In the genomic region with DNA sequence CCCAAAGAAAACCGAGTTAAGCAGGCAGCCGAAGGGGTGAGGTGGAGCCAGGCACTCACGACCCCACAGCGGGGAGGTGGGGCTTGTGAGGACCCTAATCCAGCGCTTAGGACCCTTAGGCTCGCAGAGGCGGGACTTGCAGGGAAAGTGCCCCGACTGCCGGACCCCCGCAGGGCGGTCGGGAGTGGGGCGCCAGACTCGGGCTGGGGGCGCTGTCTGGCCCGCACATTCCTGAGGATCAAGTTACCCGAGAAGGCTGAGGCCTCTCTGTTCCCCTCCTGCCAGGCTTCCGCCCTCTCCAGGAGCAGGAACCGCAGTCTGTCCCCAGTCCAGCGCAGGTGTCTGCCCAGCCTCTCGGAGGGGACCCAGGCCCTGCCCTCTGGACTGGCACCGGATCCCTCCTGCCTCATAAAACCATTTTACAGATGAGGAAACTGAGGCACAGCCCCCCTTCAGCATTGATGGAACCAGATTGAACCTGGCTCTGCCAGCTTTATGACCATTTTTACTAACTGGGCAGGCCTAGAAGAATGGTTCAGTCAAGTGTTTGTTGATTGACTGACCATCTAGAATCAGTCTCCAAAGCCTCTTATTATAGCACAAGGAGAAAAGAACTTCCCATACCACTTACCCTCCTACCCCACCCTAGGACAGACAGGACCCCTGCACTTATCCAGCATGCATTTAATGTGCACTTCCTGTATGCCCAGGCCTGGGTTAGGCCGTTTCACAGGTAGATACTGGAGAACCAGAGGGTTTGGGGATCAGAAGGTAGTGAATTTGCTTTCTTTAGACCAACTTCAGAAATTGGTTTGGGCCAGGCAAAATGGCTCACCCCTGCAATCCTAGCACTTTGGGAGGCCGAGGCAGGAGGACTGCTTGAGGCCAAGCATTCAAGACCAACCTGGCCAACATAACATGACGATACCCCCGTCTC, we compare ENCODE assay signal across 14 cellular contexts. TPM values are rescaled to one million over a fixed set of nuclear protein-coding genes. Genes with fewer than 3 reads are reported as not detected.
DNase-seq lines count a peak whose midpoint lies in the region; ATAC-seq and TF ChIP-seq lines count a peak whose summit lies in the region.
"Had no signal": no experiment of that assay in that cellular context is flagged by ENCODE, and none has a peak within 500 bp of the region (broad histone marks: within the 10 kb centered on the region; RNA-seq: fewer than 3 reads in every experiment).

No MANE protein-coding gene starts in this region.

- H3K4me1 ChIP-seq in mesendoderm (ENCODE audit: control insufficient read depth, low read depth, low read length) (peaks cover 10% of the 10 kb centered on the region), thyroid gland (peaks cover 15 to 17% of the 10 kb centered on the region in 2 donors)

- peak overlapping the region; percentile 93 for H3K27ac Mint-ChIP-seq in activated CD4-positive, alpha-beta T cell treated with anti-CD3 and anti-CD28 coated beads for 36 hours

- H3K36me3 ChIP-seq in mesendoderm (ENCODE audit: control insufficient read depth, insufficient read depth, low read length) (no peaks in the 10 kb centered on the region), thyroid gland (no peaks in the 10 kb centered on the region)
- H3K36me3 ChIP-seq: spleen had no signal

- peaks cover 66% of the 10 kb centered on the region for H3K4me1 Mint-ChIP-seq in activated CD4-positive, alpha-beta T cell treated with anti-CD3 and anti-CD28 coated beads for 36 hours

- peaks cover 12% of the 10 kb centered on the region for H3K36me3 Mint-ChIP-seq in activated CD4-positive, alpha-beta T cell treated with anti-CD3 and anti-CD28 coated beads for 36 hours (ENCODE audit: low read depth)

- H3K27ac ChIP-seq in mesendoderm (ENCODE audit: low read depth, low read length) (peak overlapping the region; percentile 64), thyroid gland (peak overlapping the region in 1 of 3 donors; percentile 42)

- CTCF ChIA-PET in activated CD4-positive, alpha-beta T cell treated with anti-CD3 and anti-CD28 coated beads for 36 hours (lab: Charles Lee), result interaction anchor here (0.5 to 1.7 kb wide), 4 partner anchors 9 to 330 kb away, joined by 3 to 7 read pairs (median 4); no protein-coding TSS in a partner anchor

- H2BK120ac ChIP-seq in mesendoderm (ENCODE audit: low read depth, low read length), result peak overlapping the region; percentile 61

- H3K9me3 ChIP-seq in thyroid gland, result no peaks in the 10 kb centered on the region
- H3K9me3 ChIP-seq: A549, spleen had no signal

- H3K4me3 ChIP-seq in mesendoderm (ENCODE audit: low read length), result no peak overlapping the region
- H3K4me3 ChIP-seq in thyroid gland (replicated peaks in 1 of 3), result no peak overlapping the region
- H3K4me3 ChIP-seq: A549, spleen had no signal

- ATAC-seq in activated CD4-positive, alpha-beta T cell treated with anti-CD3 and anti-CD28 coated beads for 36 hours, result no peak
- ATAC-seq: A549; activated CD4-positive, CD25-positive, alpha-beta regulatory T cell treated with anti-CD3 and anti-CD28 coated beads, Interleukin-2, amount 50 U/mL, for 24 hours had no signal

- intact Hi-C loops in activated CD4-positive, alpha-beta T cell treated with anti-CD3 and anti-CD28 coated beads for 36 hours (cut with DNase I, micrococcal nuclease), result no loop called here
- intact Hi-C loops in thyroid gland (cut with DNase I), result no loop called here

- H3K9me3 Mint-ChIP-seq in activated CD4-positive, alpha-beta T cell treated with anti-CD3 and anti-CD28 coated beads for 36 hours (ENCODE audit: low read depth), result peaks cover 5% of the 10 kb centered on the region

- H3K4me3 Mint-ChIP-seq in activated CD4-positive, alpha-beta T cell treated with anti-CD3 and anti-CD28 coated beads for 36 hours, result no peak overlapping the region

- no peak for TF ChIP-seq CTCF in thyroid gland (IDR thresholded peaks at IDR 0.05)

- H2BK5ac ChIP-seq in mesendoderm (ENCODE audit: low read length), result peak overlapping the region; percentile 29

- H2BK15ac ChIP-seq in mesendoderm (replicated peaks; ENCODE audit: low read depth), result no peak overlapping the region

- H4K8ac ChIP-seq in mesendoderm (ENCODE audit: low read depth, low read length), result no peak overlapping the region

- no CpG with 5 or more reads among the region's 26 CpGs for WGBS in mesendoderm (ENCODE audit: extremely low coverage, insufficient coverage, low lambda C conversion rate)
- 49 to 52% methylated on average over 11 to 20 of the region's 26 CpGs for WGBS in thyroid gland, 2 donors

- peak overlapping the region; percentile 8 for H2AK5ac ChIP-seq in mesendoderm (ENCODE audit: low read length)

- H3K79me1 ChIP-seq in mesendoderm (ENCODE audit: low read length), result no peaks in the 10 kb centered on the region

- H3K27me3 ChIP-seq in mesendoderm (ENCODE audit: insufficient read depth, low read length, poor library complexity) (no peaks in the 10 kb centered on the region), thyroid gland (no peaks in the 10 kb centered on the region)
- H3K27me3 ChIP-seq: spleen had no signal

- no peak for DNase-seq in activated CD4-positive, alpha-beta T cell treated with anti-CD3 and anti-CD28 coated beads for 36 hours
- DNase-seq in activated CD4-positive, alpha-beta T cell treated with anti-CD3 and anti-CD28 coated beads, Interleukin-2, amount 50 U/mL, for 48 hours, result no peak
- DNase-seq in astrocyte of the hippocampus (ENCODE audit: low read depth, low spot score) (peak; percentile 62), mesendoderm (peak; percentile 91), thyroid gland (peak; percentile 38 to 55), DMS153 treated with DMSO at 0.1 percent for 48 hours (lab: John Stamatoyannopoulos, UW; ENCODE audit: unreplicated experiment) (no peak), NCI-H2196 treated with DMSO at 0.1 percent for 48 hours (lab: John Stamatoyannopoulos, UW; ENCODE audit: unreplicated experiment) (no peak)
- DNase-seq in activated CD4-positive, CD25-positive, alpha-beta regulatory T cell treated with anti-CD3 and anti-CD28 coated beads, Interleukin-2, amount 50 U/mL, for 72 hours, result no peak
- DNase-seq: amygdala; RPMI8226; spleen; stimulated activated naive CD4-positive, alpha-beta T cell treated with Interleukin-2 at 50 U/mL for 16 hours had no signal

- H3K27me3 Mint-ChIP-seq in activated CD4-positive, alpha-beta T cell treated with anti-CD3 and anti-CD28 coated beads for 36 hours, result no peaks in the 10 kb centered on the region

- POLR2A ChIA-PET in activated CD4-positive, alpha-beta T cell treated with anti-CD3 and anti-CD28 coated beads for 36 hours (lab: Charles Lee), result interaction anchor here (2.5 to 6.5 kb wide), 2 partner anchors 8 to 17 kb away, joined by 17 to 291 read pairs; a partner anchor contains a TSS

- H4K5ac ChIP-seq in mesendoderm (ENCODE audit: low read length), result no peak overlapping the region

- peak overlapping the region; percentile 46 for H3K4ac ChIP-seq in mesendoderm (ENCODE audit: low read depth, low read length)

- no peak for TF ChIP-seq POLR2A in thyroid gland (IDR thresholded peaks at IDR 0.05)

- peak overlapping the region; percentile 49 for H3K9ac ChIP-seq in mesendoderm (ENCODE audit: low read length)

- H3K23ac ChIP-seq in mesendoderm (ENCODE audit: low read length), result no peak overlapping the region

- peak overlapping the region; percentile 85 for H3K56ac ChIP-seq in mesendoderm (ENCODE audit: low read length)

- H3K4me2 ChIP-seq in mesendoderm (ENCODE audit: low read length), result peak overlapping the region; percentile 26
- H3K4me2 ChIP-seq: A549 had no signal

- peak overlapping the region; percentile 69 for H3K18ac ChIP-seq in mesendoderm (ENCODE audit: low read length)

- no peaks in the 10 kb centered on the region for H3K79me2 ChIP-seq in mesendoderm (ENCODE audit: control insufficient read depth, insufficient read depth, low read length)

RNA-seq across cellular contexts. Expression of a gene that starts 6.7 kb away (rescaled TPM):
- total RNA-seq in activated CD4-positive, alpha-beta T cell treated with anti-CD3 and anti-CD28 coated beads for 36 hours, result 100 to 1,000 TPM; 254 to 311 TPM
- polyA plus RNA-seq in mesendoderm (2013, experiment 1 of 2), result 70.9 TPM
- 72.9 TPM for polyA plus RNA-seq in mesendoderm (2013, experiment 2 of 2)
- total RNA-seq in thyroid gland, result 100 to 1,000 TPM; 193 to 394 (median 316) TPM

RNA-seq across cellular contexts. Expression of a gene that starts 13.9 kb away (rescaled TPM):
- under 1 TPM; 0.40 to 0.43 TPM for total RNA-seq in activated CD4-positive, alpha-beta T cell treated with anti-CD3 and anti-CD28 coated beads for 36 hours
- 0.06 TPM for polyA plus RNA-seq in mesendoderm (2013, experiment 1 of 2)
- polyA plus RNA-seq in mesendoderm (2013, experiment 2 of 2), result 0.07 TPM
- total RNA-seq in thyroid gland, result 10 to 100 TPM in 1 of 4 donors, 1 to 10 TPM in 3; 5.7 to 17.0 (median 8.9) TPM

RNA-seq across cellular contexts. Expression of a gene that starts 34.8 kb away (rescaled TPM):
- 100 to 1,000 TPM; 269 to 370 TPM for total RNA-seq in activated CD4-positive, alpha-beta T cell treated with anti-CD3 and anti-CD28 coated beads for 36 hours
- 236 TPM for polyA plus RNA-seq in mesendoderm (2013, experiment 1 of 2)
- polyA plus RNA-seq in mesendoderm (2013, experiment 2 of 2), result 226 TPM
- 100 to 1,000 TPM in 2 of 4 donors, 10 to 100 TPM in 2; 55.2 to 203 (median 140) TPM for total RNA-seq in thyroid gland

RNA-seq across cellular contexts. Expression of a gene that starts 52.3 kb away (rescaled TPM):
- total RNA-seq in activated CD4-positive, alpha-beta T cell treated with anti-CD3 and anti-CD28 coated beads for 36 hours, result 10 to 100 TPM; 20.0 to 20.9 TPM
- polyA plus RNA-seq in mesendoderm (2013, experiment 1 of 2), result 20.5 TPM
- 23.0 TPM for polyA plus RNA-seq in mesendoderm (2013, experiment 2 of 2)
- total RNA-seq in thyroid gland, result 10 to 100 TPM; 23.5 to 44.0 (median 27.9) TPM

Comparison
In these comparisons a context has a peak if more than half of its experiments do, and no peak if none do; other contexts are left out.
1. DNase-seq: peak in astrocyte of the hippocampus (single experiment), mesendoderm (single experiment) and thyroid gland (2 of 2); none in activated CD4-positive, alpha-beta T cell treated with anti-CD3 and anti-CD28 coated beads for 36 hours (single experiment), activated CD4-positive, alpha-beta T cell treated with anti-CD3 and anti-CD28 coated beads, Interleukin-2, amount 50 U/mL, for 48 hours (0 of 2), DMS153 treated with DMSO at 0.1 percent for 48 hours (single experiment), activated CD4-positive, CD25-positive, alpha-beta regulatory T cell treated with anti-CD3 and anti-CD28 coated beads, Interleukin-2, amount 50 U/mL, for 72 hours (single experiment) and NCI-H2196 treated with DMSO at 0.1 percent for 48 hours (single experiment).
2. RNA of a gene that starts 13.9 kb away (total RNA-seq): 5.7 to 17.0 TPM in thyroid gland; 0.40 to 0.43 TPM in activated CD4-positive, alpha-beta T cell treated with anti-CD3 and anti-CD28 coated beads for 36 hours; every median in the first group is over 4 times any median in the second.